Comparison of ENCODE assay signal across 1 cellular context in the genomic region with DNA sequence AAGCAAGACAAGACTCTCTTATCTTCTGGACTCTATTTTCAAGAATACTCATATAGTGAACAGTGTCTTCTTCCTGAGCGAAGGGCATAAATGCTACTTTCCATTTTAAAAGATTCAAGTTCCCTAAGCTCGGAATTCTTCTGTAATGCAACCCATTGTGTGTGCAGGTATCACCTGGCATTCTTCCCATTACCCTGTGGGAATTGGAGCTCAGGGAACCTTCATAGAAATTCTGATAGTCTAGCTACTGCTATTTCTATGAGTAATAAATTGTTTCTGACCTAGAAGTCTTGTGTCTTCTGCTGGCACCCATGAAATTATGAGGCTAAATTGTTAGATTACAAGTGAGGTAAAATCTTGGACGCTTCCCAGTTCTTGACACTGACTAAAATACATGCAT.
TF ChIP-seq lines count a peak whose summit lies in the region.

No MANE protein-coding gene starts in this region.

TF ChIP-seq in Ishikawa, 13 proteins besides CTCF, POLR2A, EP300 and RAD21 (continued from another document):
- TF ChIP-seq, protein P1, sequence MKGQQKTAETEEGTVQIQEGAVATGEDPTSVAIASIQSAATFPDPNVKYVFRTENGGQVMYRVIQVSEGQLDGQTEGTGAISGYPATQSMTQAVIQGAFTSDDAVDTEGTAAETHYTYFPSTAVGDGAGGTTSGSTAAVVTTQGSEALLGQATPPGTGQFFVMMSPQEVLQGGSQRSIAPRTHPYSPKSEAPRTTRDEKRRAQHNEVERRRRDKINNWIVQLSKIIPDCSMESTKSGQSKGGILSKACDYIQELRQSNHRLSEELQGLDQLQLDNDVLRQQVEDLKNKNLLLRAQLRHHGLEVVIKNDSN (IDR thresholded peaks at IDR 0.05), result no peak
- TF ChIP-seq NFIC (IDR thresholded peaks at IDR 0.05) (peak; percentile 72), REST (IDR thresholded peaks at IDR 0.05; ENCODE audit: low read depth) (no peak)
